19 cellular contexts compared by ENCODE assay signal in genomic region chr4:186767794-186768193, GRCh38. TPM values are rescaled to one million over a fixed set of nuclear protein-coding genes. Genes with fewer than 3 reads are reported as not detected.
DNase-seq lines count a peak whose midpoint lies in the region; ATAC-seq, FAIRE-seq and TF ChIP-seq lines count a peak whose summit lies in the region.
"Had no signal": no experiment of that assay in that cellular context is flagged by ENCODE, and none has a peak within 500 bp of the region (broad histone marks: within the 10 kb centered on the region; RNA-seq: fewer than 3 reads in every experiment).

No MANE protein-coding gene starts in this region.

- H4K20me1 ChIP-seq in IMR-90 (ENCODE audit: insufficient read depth, low read length) (no peaks in the 10 kb centered on the region), K562 (replicated peaks; ENCODE audit: control insufficient read depth, insufficient read depth, low read length) (no peaks in the 10 kb centered on the region)
- H4K20me1 ChIP-seq: BLaER1 treated with 17β-estradiol and CSF1 and Interleukin-3, amounts not matched to agents 10 nM and 100 nM had no signal

- 0 out of 3 replicates have a peak overlapping the region, but pooled peaks have one; percentile 78 for H2BK15ac ChIP-seq in IMR-90 (ENCODE audit: low read depth, low read length)

- H3K27ac Mint-ChIP-seq in Caco-2 (ENCODE audit: unreplicated experiment) (peak overlapping the region; percentile 76), natural killer cell (no peak overlapping the region)
- H3K27ac Mint-ChIP-seq: B cell; CD4-positive, alpha-beta T cell; CD8-positive, alpha-beta T cell had no signal

- TF ChIP-seq POLR2A in IMR-90 (IDR thresholded peaks at IDR 0.05; ENCODE audit: low read depth, low read length) (no peak), K562 (conservative IDR thresholded peaks at IDR 0.05) (no peak)

- H3K4ac ChIP-seq in IMR-90 (ENCODE audit: low read depth, low read length): peak overlapping the region; percentile 32; the same call in 1 of the 2 replicates

- H3K4me3 Mint-ChIP-seq in Caco-2 (ENCODE audit: unreplicated experiment) (no peak overlapping the region), natural killer cell (no peak overlapping the region)
- H3K4me3 Mint-ChIP-seq: B cell; CD4-positive, alpha-beta T cell; CD8-positive, alpha-beta T cell had no signal

- H3K9me1 ChIP-seq in IMR-90 (ENCODE audit: insufficient read depth, low read length) (peaks cover 3% of the 10 kb centered on the region), K562 (ENCODE audit: control insufficient read depth, insufficient read depth, low read length) (no peaks in the 10 kb centered on the region)

- in situ Hi-C loops in IMR-90 (cut with MboI; ENCODE audit: low sequenced_read_pairs): no loop called here
- in situ Hi-C loops in K562 (cut with MboI): no loop called here

- no peak overlapping the region for H3K18ac ChIP-seq in IMR-90 (ENCODE audit: low read depth, low read length)

- no peak for FAIRE-seq in K562 (lab: Jason Lieb, UNC)
- FAIRE-seq: A549, D721Med, G401.6, GM12891 had no signal

- H3K9me3 Mint-ChIP-seq in Caco-2 (ENCODE audit: unreplicated experiment): no peaks in the 10 kb centered on the region
- H3K9me3 Mint-ChIP-seq in natural killer cell: peaks cover 4 to 15% of the 10 kb centered on the region in 2 donors

- no peak overlapping the region for H3K9ac ChIP-seq in IMR-90 (ENCODE audit: low read depth, low read length)
- H3K9ac ChIP-seq in K562 (ENCODE audit: insufficient read depth in 1 of 2, low read depth in 2 of 2, low read length in 2 of 2): no peak overlapping the region
- H3K9ac ChIP-seq: BLaER1 treated with 17β-estradiol and CSF1 and Interleukin-3, amounts not matched to agents 10 nM and 100 nM had no signal

- no peak overlapping the region for H2AK9ac ChIP-seq in IMR-90 (replicated peaks; ENCODE audit: low read depth, low read length, poor library complexity)

- H3K4me1 ChIP-seq in Caco-2 (peaks cover 27% of the 10 kb centered on the region), IMR-90 (ENCODE audit: control insufficient read depth, insufficient read depth, low read length) (peaks cover 23% of the 10 kb centered on the region), K562 (replicated peaks in 1 of 2; ENCODE audit: control insufficient read depth in 2 of 2, insufficient read depth in 2 of 2, low read length in 2 of 2) (peaks cover 3 to 10% of the 10 kb centered on the region in 2 experiments; a peak in 3 of 5 replicates)

- POLR2A ChIA-PET in Caco-2 (lab: Charles Lee) (no interaction called here), IMR-90 (lab: Charles Lee; ENCODE audit: unreplicated experiment) (no interaction called here), K562 (lab: Yijun Ruan, JAX) (interaction anchor here (1.1 kb wide), 1 partner anchor 66 kb away, joined by 3 read pairs; no protein-coding TSS in a partner anchor)

- ATAC-seq in IMR-90 (ENCODE audit: low read depth): no peak
- ATAC-seq in K562: no peak
- no peak for ATAC-seq in natural killer cell
- no peak for ATAC-seq in GM18858 (IDR thresholded peaks at IDR 0.05; ENCODE audit: unreplicated experiment)
- ATAC-seq: A549; CD8-positive, alpha-beta T cell had no signal

- CTCF ChIA-PET in Caco-2 (lab: Charles Lee): no interaction called here
- CTCF ChIA-PET in IMR-90 (lab: Yijun Ruan, JAX): no interaction called here
- CTCF ChIA-PET in K562 (lab: Yijun Ruan, JAX; ENCODE audit: low intra/inter-chr PET ratio): no interaction called here

- no peak for TF ChIP-seq EP300 in K562 (IDR thresholded peaks at IDR 0.05; ENCODE audit: low read length)

- 0 out of 2 replicates have a peak overlapping the region, but pooled peaks have one; percentile 53 for H2AK5ac ChIP-seq in IMR-90 (ENCODE audit: low read depth, low read length)

- H2BK5ac ChIP-seq in IMR-90 (ENCODE audit: low read depth, low read length, poor library complexity, severe bottlenecking): no peak overlapping the region

- H3K9me3 ChIP-seq in Caco-2 (no peaks in the 10 kb centered on the region), IMR-90 (ENCODE audit: control insufficient read depth, insufficient read depth, low read length) (no peaks in the 10 kb centered on the region), K562 (replicated peaks; ENCODE audit: control insufficient read depth, insufficient read depth, low read depth, low read length) (no peaks in the 10 kb centered on the region)
- H3K9me3 ChIP-seq: A549 had no signal

- no peak overlapping the region for H3K14ac ChIP-seq in IMR-90 (replicated peaks; ENCODE audit: low read depth, low read length)

- peaks cover 6% of the 10 kb centered on the region; the same call in 1 of the 3 replicates for H3K79me2 ChIP-seq in K562 (ENCODE audit: control insufficient read depth, insufficient read depth, low read length)

- no peak overlapping the region for H3K4me3 ChIP-seq in Caco-2 (ENCODE audit: low read depth, low read length)
- H3K4me3 ChIP-seq in IMR-90 (ENCODE audit: insufficient read depth, low read depth, low read length): no peak overlapping the region
- no peak overlapping the region for H3K4me3 ChIP-seq in K562
- H3K4me3 ChIP-seq: A549; BLaER1 treated with 17β-estradiol and CSF1 and Interleukin-3, amounts not matched to agents 10 nM and 100 nM had no signal

- intact Hi-C loops in Caco-2 (cut with micrococcal nuclease; ENCODE audit: unreplicated experiment): loop anchor here (5.0 kb wide), 1 partner anchor 40 kb away; no protein-coding TSS in a partner anchor
- intact Hi-C loops in IMR-90 (cut with micrococcal nuclease): no loop called here
- intact Hi-C loops in K562 (cut with micrococcal nuclease): no loop called here
- intact Hi-C loops in natural killer cell (cut with micrococcal nuclease): no loop called here

- no peak for DNase-seq in Caco-2
- no peak for DNase-seq in IMR-90
- no peak for DNase-seq in K562 (ENCODE audit: extremely low read depth in 1 of 4, low spot score in 3 of 4)
- DNase-seq in NCI-H510A treated with DMSO at 0.1 percent for 48 hours (lab: John Stamatoyannopoulos, UW): no peak
- DNase-seq in natural killer cell: no peak
- DNase-seq: AML-193; CD4-positive, alpha-beta T cell; CD8-positive, alpha-beta T cell; DMS79 treated with DMSO at 0.1 percent for 48 hours; GF-D8 had no signal

- H3K27ac ChIP-seq in IMR-90 (ENCODE audit: insufficient read depth, low read length) (no peak overlapping the region), K562 (ENCODE audit: extremely low read depth, low read depth, low read length) (no peak overlapping the region)
- H3K27ac ChIP-seq: 22Rv1; A549; BLaER1 treated with 17β-estradiol and CSF1 and Interleukin-3, amounts not matched to agents 10 nM and 100 nM; C4-2B had no signal

- no peak overlapping the region for H2BK20ac ChIP-seq in IMR-90 (ENCODE audit: low read depth, low read length)

- H2BK120ac ChIP-seq in IMR-90 (ENCODE audit: low read depth, low read length): peak overlapping the region; percentile 30

- no peaks in the 10 kb centered on the region for H3K36me3 ChIP-seq in Caco-2 (ENCODE audit: control insufficient read depth, insufficient read depth, low read length)
- H3K36me3 ChIP-seq in IMR-90 (ENCODE audit: control insufficient read depth, insufficient read depth, low read length): no peaks in the 10 kb centered on the region
- no peaks in the 10 kb centered on the region for H3K36me3 ChIP-seq in K562 (ENCODE audit: control insufficient read depth, insufficient read depth, low read length)
- H3K36me3 ChIP-seq: BLaER1 treated with 17β-estradiol and CSF1 and Interleukin-3, amounts not matched to agents 10 nM and 100 nM had no signal

- H3K27me3 Mint-ChIP-seq in Caco-2 (ENCODE audit: insufficient read depth, unreplicated experiment) (no peaks in the 10 kb centered on the region), natural killer cell (ENCODE audit: low read depth in 2 of 2) (no peaks in the 10 kb centered on the region)
- H3K27me3 Mint-ChIP-seq: B cell; CD4-positive, alpha-beta T cell had no signal

- no peak overlapping the region for H3K56ac ChIP-seq in IMR-90 (ENCODE audit: extremely low read depth, insufficient read depth, low read length)

- H3K4me1 Mint-ChIP-seq in Caco-2 (ENCODE audit: low read depth, unreplicated experiment) (peaks cover 7% of the 10 kb centered on the region), natural killer cell (no peaks in the 10 kb centered on the region)
- H3K4me1 Mint-ChIP-seq: B cell had no signal

- no peak overlapping the region for H3K4me2 ChIP-seq in IMR-90 (ENCODE audit: low read depth, low read length)
- H3K4me2 ChIP-seq in K562 (ENCODE audit: insufficient read depth, low read length): no peak overlapping the region
- H3K4me2 ChIP-seq: A549 had no signal

- H2AFZ ChIP-seq in IMR-90 (replicated peaks; ENCODE audit: low read length, poor library complexity): no peak overlapping the region
- no peak overlapping the region for H2AFZ ChIP-seq in K562 (ENCODE audit: low read depth, low read length)

- H3K27me3 ChIP-seq in Caco-2 (replicated peaks; ENCODE audit: control insufficient read depth, insufficient read depth, low read length): no peaks in the 10 kb centered on the region
- H3K27me3 ChIP-seq in IMR-90 (ENCODE audit: control insufficient read depth, insufficient read depth, low read length): no peaks in the 10 kb centered on the region
- no peaks in the 10 kb centered on the region for H3K27me3 ChIP-seq in K562 (ENCODE audit: control insufficient read depth in 2 of 2, insufficient read depth in 2 of 2, low read length in 2 of 2)
- H3K27me3 ChIP-seq: BLaER1 treated with 17β-estradiol and CSF1 and Interleukin-3, amounts not matched to agents 10 nM and 100 nM had no signal

- no peaks in the 10 kb centered on the region for H3K36me3 Mint-ChIP-seq in Caco-2 (ENCODE audit: insufficient read depth, unreplicated experiment)
- H3K36me3 Mint-ChIP-seq in natural killer cell: no peaks in the 10 kb centered on the region
- H3K36me3 Mint-ChIP-seq: CD8-positive, alpha-beta T cell had no signal

- TF ChIP-seq CTCF in Caco-2 (IDR thresholded peaks at IDR 0.05; ENCODE audit: insufficient read depth in 1 of 2, low read depth in 1 of 2, low read length in 1 of 2, severe bottlenecking in 1 of 2, unreplicated experiment in 1 of 2): no peak
- TF ChIP-seq CTCF in IMR-90 (conservative IDR thresholded peaks at IDR 0.05; ENCODE audit: low read depth, low read length): no peak
- TF ChIP-seq CTCF in K562 (IDR thresholded peaks at IDR 0.05 in 2 of 3, conservative IDR thresholded peaks at IDR 0.05 in 1 of 3; ENCODE audit: insufficient read depth in 2 of 3, low read depth in 1 of 3, low read length in 3 of 3): no peak
- TF ChIP-seq CTCF in natural killer cell (IDR thresholded peaks at IDR 0.05): no peak

- dilution Hi-C loops in IMR-90 (cut with HindIII; ENCODE audit: low sequenced_read_pairs, unreplicated experiment): no loop called here

- WGBS in IMR-90 (ENCODE audit: extremely low coverage in 2 of 2, insufficient read length in 1 of 2), 2 experiments: no CpG with 5 or more reads among the region's 4 CpGs
- WGBS in K562 (ENCODE audit: insufficient coverage, low coverage, missing lambda C conversion rate): 42% methylated on average over 3 of the region's 4 CpGs

- no peaks in the 10 kb centered on the region for H3K79me1 ChIP-seq in IMR-90 (ENCODE audit: low read depth in 1 of 2, low read length in 2 of 2)

- H4K5ac ChIP-seq in IMR-90 (ENCODE audit: low read depth, low read length): no peak overlapping the region

- peak overlapping the region; percentile 38; the same call in 1 of the 2 replicates for H4K91ac ChIP-seq in IMR-90 (ENCODE audit: insufficient read depth, low read depth, low read length)

- no peak overlapping the region for H3K23ac ChIP-seq in IMR-90 (ENCODE audit: low read depth, low read length)

- no peak for TF ChIP-seq RAD21 in IMR-90 (IDR thresholded peaks at IDR 0.05; ENCODE audit: low read length)
- no peak for TF ChIP-seq RAD21 in K562 (CRISPR knock-in tag; conservative IDR thresholded peaks at IDR 0.05 in 1 of 2, IDR thresholded peaks at IDR 0.05 in 1 of 2)

- BruUV-seq in Caco-2 (replicated peaks; lab: Mats Ljungman, UMichigan) (no TSS peak), IMR-90 (replicated peaks; lab: Mats Ljungman, UMichigan) (no TSS peak), K562 (replicated peaks; lab: Mats Ljungman, UMichigan) (no TSS peak)

- H4K8ac ChIP-seq in IMR-90 (ENCODE audit: low read depth in 2 of 2, low read length in 2 of 2): no peak overlapping the region

RNA-seq across cellular contexts. Expression of gene FAT1, which starts 44.1 kb away (rescaled TPM):
- total RNA-seq in Caco-2 (2022): 135 and 141 TPM in 2 replicates
- total RNA-seq in IMR-90 (2012; rRNA removed): 464 and 519 TPM in 2 replicates
- 156 and 171 TPM in 2 replicates for polyA plus RNA-seq in IMR-90 (2012; rRNA removed)
- 126 and 202 TPM in 2 replicates for polyA plus RNA-seq in IMR-90 (2012; cell fraction: cytosol; rRNA removed)
- 206 and 325 TPM in 2 replicates for polyA plus RNA-seq in IMR-90 (2012; cell fraction: nucleus; rRNA removed; ENCODE audit: low replicate concordance)
- 34.3 and 56.3 TPM in 2 replicates for total RNA-seq in K562 (2011; cell fraction: chromatin; rRNA removed; ENCODE audit: low replicate concordance)
- total RNA-seq in K562 (2011; cell fraction: nucleolus; rRNA removed): 21.5 and 28.3 TPM in 2 replicates
- 26.8 and 46.9 TPM in 2 replicates for total RNA-seq in K562 (2011; cell fraction: nucleoplasm; rRNA removed)
- 22.8 and 23.3 TPM in 2 replicates for total RNA-seq in K562 (2014; rRNA removed)
- 21.4 and 25.5 TPM in 2 replicates for total RNA-seq in K562 (2014; rRNA removed; fragmentation: Illumina TruSeq; extraction: Trizol)
- total RNA-seq in K562 (2015; rRNA removed; fragmentation: Illumina TruSeq; extraction: Trizol): 36.0 and 38.4 TPM in 2 replicates
- 30.0 and 31.4 TPM in 2 replicates for total RNA-seq in K562 (2021)
- polyA plus RNA-seq in K562 (2011; rRNA removed): 12.2 and 13.9 TPM in 2 replicates
- polyA plus RNA-seq in K562 (2011; cell fraction: cytosol; rRNA removed): 11.8 and 14.6 TPM in 2 replicates
- 18.0 and 35.1 TPM in 2 replicates for polyA plus RNA-seq in K562 (2011; cell fraction: nucleus; rRNA removed)
- polyA plus RNA-seq in K562 (2012): 14.4 and 20.2 TPM in 2 replicates
- polyA plus RNA-seq in K562 (2014; fragmentation: Illumina TruSeq; extraction: Trizol): 19.3 and 24.9 TPM in 2 replicates
- 1 to 10 TPM; 6.0 to 8.3 TPM for polyA plus RNA-seq in K562 (2014; fragmentation: Nextera tagmentation; extraction: Ambion mirVana)
- 9.3 and 12.2 TPM in 2 replicates for polyA plus RNA-seq in K562 (2014; rRNA removed)
- 100 and 106 TPM in 2 replicates for polyA minus RNA-seq in K562 (2011; rRNA and poly(A)+ RNA removed)
- polyA minus RNA-seq in K562 (2011; cell fraction: cytosol; rRNA and poly(A)+ RNA removed): 40.0 and 46.9 TPM in 2 replicates
- polyA minus RNA-seq in K562 (2011; cell fraction: nucleus; rRNA and poly(A)+ RNA removed): 23.8 and 27.2 TPM in 2 replicates
- total RNA-seq in natural killer cell: not detected
- total RNA-seq: CD8-positive, alpha-beta T cell had no signal

Comparison
In these comparisons a context has a peak if more than half of its experiments do, and no peak if none do; other contexts are left out.
1. RNA of gene FAT1, which starts 44.1 kb away (total RNA-seq): 464 to 519 TPM in IMR-90, 135 to 141 TPM in Caco-2 and 21.4 to 56.3 TPM in K562; not detected in natural killer cell; every median in the first group is over 10 times any median in the second.